In genomic region chr19:45770192-45771101, GRCh38 we compare ENCODE assay signal across 8 cellular contexts. TPM values are rescaled to one million over a fixed set of nuclear protein-coding genes. Genes with fewer than 3 reads are reported as not detected.
DNase-seq lines count a peak whose midpoint lies in the region; ATAC-seq, FAIRE-seq and TF ChIP-seq lines count a peak whose summit lies in the region.

No MANE protein-coding gene starts in this region.

- H3K4me1 ChIP-seq in right atrium auricular region (peaks cover 0 to 43% of the 10 kb centered on the region in 2 donors), psoas muscle (peaks cover 26% of the 10 kb centered on the region)

- no peak for FAIRE-seq in urothelium cell line (lab: Jason Lieb, UNC)

- H3K4me1 Mint-ChIP-seq in T-helper 1 cell treated with Interleukin-12 subunit alpha and Interleukin-12 subunit beta and Interleukin-4 antibody, amounts not matched to agents 30 μg/mL and 1 μg/mL, for 36 hours (ENCODE audit: low read depth): peaks cover 11% of the 10 kb centered on the region

- peaks cover 18% of the 10 kb centered on the region for H3K27me3 Mint-ChIP-seq in T-helper 1 cell treated with Interleukin-12 subunit alpha and Interleukin-12 subunit beta and Interleukin-4 antibody, amounts not matched to agents 30 μg/mL and 1 μg/mL, for 36 hours (ENCODE audit: low read depth)

- H3K36me3 ChIP-seq in right atrium auricular region (peaks cover 12% of the 10 kb centered on the region), psoas muscle (ENCODE audit: insufficient read depth in 1 of 2, low read depth in 1 of 2) (peaks cover 0 to 44% of the 10 kb centered on the region in 2 donors)

- peak; percentile 98 for DNase-seq in NCI-H1436 (lab: John Stamatoyannopoulos, UW)
- DNase-seq in right atrium auricular region (ENCODE audit: low spot score): peak; percentile 99
- peak; percentile 98 for DNase-seq in psoas muscle
- peak; percentile 84 for DNase-seq in urothelium cell line (ENCODE audit: low spot score)

- ATAC-seq in HG02763 (IDR thresholded peaks at IDR 0.05; ENCODE audit: unreplicated experiment): peak; percentile 46
- peak; percentile 75 to 80 (median 78) for ATAC-seq in psoas muscle

- intact Hi-C loops in psoas muscle (cut with DNase I): loop anchor here (1.0 to 2.0 kb wide), 2 partner anchors 28 to 29 kb away; no protein-coding TSS in a partner anchor

- H3K4me3 Mint-ChIP-seq in T-helper 1 cell treated with Interleukin-12 subunit alpha and Interleukin-12 subunit beta and Interleukin-4 antibody, amounts not matched to agents 30 μg/mL and 1 μg/mL, for 36 hours: peak overlapping the region; percentile 86

- no peaks in the 10 kb centered on the region for H3K9me3 ChIP-seq in right atrium auricular region
- no peaks in the 10 kb centered on the region for H3K9me3 ChIP-seq in psoas muscle

- H3K27ac Mint-ChIP-seq in T-helper 1 cell treated with Interleukin-12 subunit alpha and Interleukin-12 subunit beta and Interleukin-4 antibody, amounts not matched to agents 30 μg/mL and 1 μg/mL, for 36 hours: peak overlapping the region; percentile 85

- no peaks in the 10 kb centered on the region for H3K9me3 Mint-ChIP-seq in T-helper 1 cell treated with Interleukin-12 subunit alpha and Interleukin-12 subunit beta and Interleukin-4 antibody, amounts not matched to agents 30 μg/mL and 1 μg/mL, for 36 hours

- 0 to 3% (median 1%) methylated on average over 66 to 79 of the region's 79 CpGs for WGBS in psoas muscle, 3 donors

- H3K27ac ChIP-seq in angular gyrus (ENCODE audit: low read depth, low read length) (peak overlapping the region; percentile 92), right atrium auricular region (peak overlapping the region; percentile 93 to 96), psoas muscle (peak overlapping the region; percentile 95)

- no peaks in the 10 kb centered on the region for H3K27me3 ChIP-seq in right atrium auricular region
- no peaks in the 10 kb centered on the region for H3K27me3 ChIP-seq in psoas muscle (ENCODE audit: insufficient read depth in 3 of 3, low read length in 2 of 3)

- no peaks in the 10 kb centered on the region for H3K36me3 Mint-ChIP-seq in T-helper 1 cell treated with Interleukin-12 subunit alpha and Interleukin-12 subunit beta and Interleukin-4 antibody, amounts not matched to agents 30 μg/mL and 1 μg/mL, for 36 hours (ENCODE audit: low read depth)

- TF ChIP-seq CTCF in GM12872 (IDR thresholded peaks at IDR 0.05; ENCODE audit: insufficient read depth, low read depth, low read length) (peak; percentile 73), right atrium auricular region (IDR thresholded peaks at IDR 0.05) (peak in 1 of 2 donors; percentile 97), psoas muscle (IDR thresholded peaks at IDR 0.05) (peak; percentile 96)

- H3K4me3 ChIP-seq in right atrium auricular region (peak overlapping the region; percentile 42 to 69), psoas muscle (peak overlapping the region; percentile 87)

RNA-seq across cellular contexts. Expression of gene SIX5, which starts 1.4 kb away (rescaled TPM):
- total RNA-seq in right atrium auricular region: 10 to 100 TPM in 1 of 2 donors, 1 to 10 TPM in 1; 9.3 to 18.6 TPM
- 10 to 100 TPM in 1 of 4 donors, 1 to 10 TPM in 3; 9.2 to 14.5 (median 9.4) TPM for total RNA-seq in psoas muscle
- 1 to 10 TPM; 7.0 to 9.1 (median 8.7) TPM for polyA plus RNA-seq in psoas muscle

RNA-seq across cellular contexts. Expression of gene DMPK, which starts 11.8 kb away (rescaled TPM):
- total RNA-seq in right atrium auricular region (100 to 1,000 TPM; 107 to 214 TPM), psoas muscle (100 to 1,000 TPM; 132 to 617 (median 337) TPM)
- 10 to 100 TPM; 53.0 to 77.7 (median 77.0) TPM for polyA plus RNA-seq in psoas muscle

RNA-seq across cellular contexts. Expression of gene DMWD, which starts 22.2 kb away (rescaled TPM):
- total RNA-seq in right atrium auricular region (10 to 100 TPM; 41.5 to 55.9 TPM), psoas muscle (100 to 1,000 TPM in 1 of 4 donors, 10 to 100 TPM in 3; 50.8 to 104 (median 66.9) TPM)
- polyA plus RNA-seq in psoas muscle: 10 to 100 TPM; 38.4 to 61.8 (median 48.2) TPM

RNA-seq across cellular contexts. Expression of gene MEIOSIN, which starts 37.2 kb away (rescaled TPM):
- total RNA-seq in right atrium auricular region (under 1 TPM; 0.78 to 0.90 TPM), psoas muscle (not detected)
- under 1 TPM in 1 of 3 donors, not detected in 2; 0.01 TPM for polyA plus RNA-seq in psoas muscle

RNA-seq across cellular contexts. Expression of gene FBXO46, which starts 39.8 kb away (rescaled TPM):
- total RNA-seq in right atrium auricular region (10 to 100 TPM; 11.6 to 12.1 TPM), psoas muscle (10 to 100 TPM in 2 of 4 donors, 1 to 10 TPM in 2; 6.4 to 13.0 (median 9.9) TPM)
- 1 to 10 TPM; 4.6 to 9.5 (median 5.0) TPM for polyA plus RNA-seq in psoas muscle

Comparison
In these comparisons a context has a peak if more than half of its experiments do, and no peak if none do; other contexts are left out.
1. Peak in every context shown above with its lines: DNase-seq, ATAC-seq, H3K4me3 ChIP-seq and H3K27ac ChIP-seq.